In genomic region chr6:138455746-138456392, GRCh38 we compare ENCODE assay signal across 9 cellular contexts. TPM values are rescaled to one million over a fixed set of nuclear protein-coding genes. Genes with fewer than 3 reads are reported as not detected.
DNase-seq lines count a peak whose midpoint lies in the region; ATAC-seq and TF ChIP-seq lines count a peak whose summit lies in the region.
"Had no signal": no experiment of that assay in that cellular context is flagged by ENCODE, and none has a peak within 500 bp of the region (broad histone marks: within the 10 kb centered on the region; RNA-seq: fewer than 3 reads in every experiment).

No MANE protein-coding gene starts in this region.

- H3K27ac Mint-ChIP-seq in immature natural killer cell (peak overlapping the region in 2 of 6 donors; percentile 68 to 76), H9 (no peak overlapping the region; a peak in 1 of 7 replicates), Caco-2 (ENCODE audit: unreplicated experiment) (no peak overlapping the region)

- intact Hi-C loops in Caco-2 (cut with micrococcal nuclease; ENCODE audit: unreplicated experiment): no loop called here

- H2BK20ac ChIP-seq in H9 (ENCODE audit: low read depth, low read length, poor library complexity, severe bottlenecking): no peak overlapping the region

- no peak overlapping the region for H3K18ac ChIP-seq in H9 (ENCODE audit: insufficient read length, low read depth, low read length)

- no peak overlapping the region for H3K23ac ChIP-seq in H9 (ENCODE audit: insufficient read length, low read depth, low read length)

- WGBS in H9 (ENCODE audit: extremely low coverage, insufficient read length, low lambda C conversion rate): no CpG with 5 or more reads among the region's 7 CpGs

- no peaks in the 10 kb centered on the region for H3K36me3 ChIP-seq in Caco-2 (ENCODE audit: control insufficient read depth, insufficient read depth, low read length)
- H3K36me3 ChIP-seq: upper lobe of left lung had no signal

- H4K8ac ChIP-seq in H9 (replicated peaks; ENCODE audit: insufficient read length, low read depth, low read length): no peak overlapping the region

- no peak overlapping the region for H2BK5ac ChIP-seq in H9 (ENCODE audit: insufficient read length, low read length)

- BruUV-seq in Caco-2 (replicated peaks; lab: Mats Ljungman, UMichigan): no TSS peak

- no peak overlapping the region for H3K14ac ChIP-seq in H9 (ENCODE audit: insufficient read depth, low read length)

- H4K20me1 ChIP-seq in H9 (ENCODE audit: control insufficient read depth, insufficient read depth, insufficient read length): no peaks in the 10 kb centered on the region

- TF ChIP-seq CTCF in H9 (conservative IDR thresholded peaks at IDR 0.05) (no peak), Caco-2 (IDR thresholded peaks at IDR 0.05; ENCODE audit: insufficient read depth in 1 of 2, low read depth in 1 of 2, low read length in 1 of 2, severe bottlenecking in 1 of 2, unreplicated experiment in 1 of 2) (no peak)

- H3K4me1 ChIP-seq in H9 (ENCODE audit: insufficient read depth, low read length): no peaks in the 10 kb centered on the region
- H3K4me1 ChIP-seq in Caco-2: 0 out of 2 replicates have a peak, but pooled peaks cover 4% of the 10 kb centered on the region

- H3K27me3 ChIP-seq in H9 (ENCODE audit: insufficient read depth, low read length) (no peaks in the 10 kb centered on the region), Caco-2 (replicated peaks; ENCODE audit: control insufficient read depth, insufficient read depth, low read length) (no peaks in the 10 kb centered on the region)
- H3K27me3 ChIP-seq: upper lobe of left lung had no signal

- H2AK5ac ChIP-seq in H9 (ENCODE audit: insufficient read length, low read length): no peak overlapping the region

- CTCF ChIA-PET in Caco-2 (lab: Charles Lee): interaction anchor here (0.6 kb wide), 1 partner anchor 454 kb away, joined by 4 read pairs; no protein-coding TSS in a partner anchor

- no peak overlapping the region for H3K4me2 ChIP-seq in H9 (ENCODE audit: insufficient read depth, insufficient read length, low read length)

- ATAC-seq in GM19035 (IDR thresholded peaks at IDR 0.05; ENCODE audit: unreplicated experiment) (peak; percentile 87), HG03108 (IDR thresholded peaks at IDR 0.05; ENCODE audit: unreplicated experiment) (peak; percentile 95)

- H3K36me3 Mint-ChIP-seq in immature natural killer cell (no peaks in the 10 kb centered on the region), H9 (ENCODE audit: insufficient read depth in 1 of 3, low read depth in 3 of 3) (peaks cover 0 to 2% (median 0%) of the 10 kb centered on the region in 3 experiments; a peak in 1 of 7 replicates), Caco-2 (ENCODE audit: insufficient read depth, unreplicated experiment) (peaks cover 22% of the 10 kb centered on the region)

- peaks cover 0 to 5% (median 2%) of the 10 kb centered on the region in 3 donors for H3K27me3 Mint-ChIP-seq in immature natural killer cell (ENCODE audit: low read depth in 3 of 3)
- no peaks in the 10 kb centered on the region for H3K27me3 Mint-ChIP-seq in H9 (ENCODE audit: low read depth)
- H3K27me3 Mint-ChIP-seq in Caco-2 (ENCODE audit: insufficient read depth, unreplicated experiment): no peaks in the 10 kb centered on the region

- H3K56ac ChIP-seq in H9 (ENCODE audit: insufficient read length, low read depth, low read length): no peak overlapping the region

- POLR2A ChIA-PET in Caco-2 (lab: Charles Lee): interaction anchor here (0.5 kb wide), 1 partner anchor 80 kb away, joined by 3 read pairs; no protein-coding TSS in a partner anchor

- no peak overlapping the region for H4K5ac ChIP-seq in H9 (ENCODE audit: insufficient read length, low read depth, low read length)

- H3K9ac ChIP-seq in H9 (ENCODE audit: extremely low read depth, insufficient read length, low read length): no peak overlapping the region

- DNase-seq in CD1c-positive myeloid dendritic cell (ENCODE audit: extremely low spot score) (peak; percentile 26), T-helper 1 cell (peak in 3 of 5 donors; percentile 11 to 83 (median 21)), immature natural killer cell (peak in 1 of 3 donors; percentile 7), H9 (no peak), Caco-2 (no peak)
- DNase-seq in activated CD8-positive, alpha-beta memory T cell treated with anti-CD3 and anti-CD28 coated beads, Interleukin-2, amount 50 U/mL, for 4 hours: no peak

- no peaks in the 10 kb centered on the region for H3K79me2 ChIP-seq in H9 (ENCODE audit: insufficient read depth, low read length)

- H2BK12ac ChIP-seq in H9 (ENCODE audit: insufficient read length, low read depth, low read length): no peak overlapping the region

- H2AFZ ChIP-seq in H9 (ENCODE audit: low read length): no peak overlapping the region

- H3K4ac ChIP-seq in H9 (ENCODE audit: low read depth, low read length): no peak overlapping the region

- H4K91ac ChIP-seq in H9 (ENCODE audit: insufficient read length, low read depth, low read length): no peak overlapping the region

- H3K9me3 Mint-ChIP-seq in immature natural killer cell (no peaks in the 10 kb centered on the region), H9 (no peaks in the 10 kb centered on the region), Caco-2 (ENCODE audit: unreplicated experiment) (peaks cover 1% of the 10 kb centered on the region)

- H3K79me1 ChIP-seq in H9 (ENCODE audit: insufficient read depth, low read depth, low read length, poor library complexity, severe bottlenecking): no peaks in the 10 kb centered on the region

- H3K4me3 Mint-ChIP-seq in immature natural killer cell: peak overlapping the region in 3 of 5 donors; percentile 59 to 71 (median 66)
- no peak overlapping the region for H3K4me3 Mint-ChIP-seq in H9
- no peak overlapping the region for H3K4me3 Mint-ChIP-seq in Caco-2 (ENCODE audit: unreplicated experiment)

- no peak overlapping the region for H3T11ph ChIP-seq in H9 (ENCODE audit: low read length)

- H2BK120ac ChIP-seq in H9 (ENCODE audit: low read depth, low read length, poor library complexity, severe bottlenecking): no peak overlapping the region

- H3K4me1 Mint-ChIP-seq in immature natural killer cell: peaks cover 10 to 18% of the 10 kb centered on the region in 2 donors
- H3K4me1 Mint-ChIP-seq in H9: no peaks in the 10 kb centered on the region
- peaks cover 4% of the 10 kb centered on the region for H3K4me1 Mint-ChIP-seq in Caco-2 (ENCODE audit: low read depth, unreplicated experiment)

- no peak overlapping the region for H3K4me3 ChIP-seq in Caco-2 (ENCODE audit: low read depth, low read length)

- no peak overlapping the region for H2BK15ac ChIP-seq in H9 (ENCODE audit: low read depth, low read length)

- no peak overlapping the region for H3K27ac ChIP-seq in H9 (ENCODE audit: insufficient read length, low read depth, low read length)

- no peaks in the 10 kb centered on the region for H3K23me2 ChIP-seq in H9 (ENCODE audit: insufficient read length, low read depth, low read length, poor library complexity, severe bottlenecking)

- no peaks in the 10 kb centered on the region for H3K9me3 ChIP-seq in H9 (ENCODE audit: control insufficient read depth, low read depth, low read length)
- H3K9me3 ChIP-seq in Caco-2: no peaks in the 10 kb centered on the region; the same call in 1 of the 2 replicates
- H3K9me3 ChIP-seq: upper lobe of left lung had no signal

RNA-seq across cellular contexts. Expression of gene NHSL1, which starts 43.4 kb away (rescaled TPM):
- under 1 TPM in 1 of 3 donors, not detected in 2; 0.09 TPM for polyA plus RNA-seq in immature natural killer cell
- total RNA-seq in H9 (2021): 28.7 and 30.8 TPM in 2 replicates
- 39.9 and 41.9 TPM in 2 replicates for total RNA-seq in Caco-2 (2022)

RNA-seq across cellular contexts. Expression of gene HEBP2, which starts 51.8 kb away (rescaled TPM):
- polyA plus RNA-seq in immature natural killer cell: 10 to 100 TPM; 22.0 to 34.5 (median 26.7) TPM
- 57.0 and 57.8 TPM in 2 replicates for total RNA-seq in H9 (2021)
- 64.3 and 73.1 TPM in 2 replicates for total RNA-seq in Caco-2 (2022)

Comparison
In these comparisons a context has a peak if more than half of its experiments do, and no peak if none do; other contexts are left out.
1. DNase-seq: peak in CD1c-positive myeloid dendritic cell (single experiment) and T-helper 1 cell (3 of 5); none in activated CD8-positive, alpha-beta memory T cell treated with anti-CD3 and anti-CD28 coated beads, Interleukin-2, amount 50 U/mL, for 4 hours (single experiment), H9 (single experiment) and Caco-2 (0 of 2).
2. H3K4me3 Mint-ChIP-seq: peak in immature natural killer cell (3 of 5); none in H9 (0 of 2) and Caco-2 (single experiment).